18 cellular contexts compared by ENCODE assay signal in genomic region chr10:91000470-91000869, GRCh38.
"Had no signal": no experiment of that assay in that cellular context is flagged by ENCODE, and none has a peak within 500 bp of the region (broad histone marks: within the 10 kb centered on the region; RNA-seq: fewer than 3 reads in every experiment).

No MANE protein-coding gene starts in this region.

- H3K4me3 ChIP-seq: lower lobe of right lung, stomach, suprapubic skin, tibial nerve had no signal

- ATAC-seq: activated CD4-positive, CD25-positive, alpha-beta regulatory T cell treated with anti-CD3 and anti-CD28 coated beads, Interleukin-2, amount 50 U/mL, for 24 hours; activated naive CD8-positive, alpha-beta T cell treated with anti-CD3 and anti-CD28 coated beads, Interleukin-2, amount 50 U/mL, for 24 hours; activated T-cell treated with anti-CD3 and anti-CD28 coated beads, Interleukin-2, amount 50 U/mL, for 72 hours; left colon; lower lobe of right lung; naive thymus-derived CD8-positive, alpha-beta T cell had no signal

- H3K4me3 Mint-ChIP-seq: activated CD4-positive, alpha-beta memory T cell treated with anti-CD3 and anti-CD28 coated beads, Interleukin-2, amount 10 ng/mL, durations not matched to agents 7 days and 5 days; activated CD4-positive, alpha-beta T cell treated with anti-CD3 and anti-CD28 coated beads, Interleukin-2, amount 10 ng/mL, durations not matched to agents 24 days and 14 days; activated naive CD8-positive, alpha-beta T cell treated with anti-CD3 and anti-CD28 coated beads, Interleukin-2, amount 50 U/mL, for 24 hours; activated T-cell treated with anti-CD3 and anti-CD28 coated beads, Interleukin-2, amount 50 U/mL, for 72 hours; naive thymus-derived CD8-positive, alpha-beta T cell had no signal

- H3K9me3 ChIP-seq: lower lobe of right lung, stomach, suprapubic skin, tibial nerve had no signal

- H3K27me3 Mint-ChIP-seq: progenitor cell of endocrine pancreas had no signal

- H3K27ac ChIP-seq: epithelial cell of prostate, lower lobe of right lung, stomach, suprapubic skin, tibial nerve had no signal

- H3K36me3 Mint-ChIP-seq: naive thymus-derived CD8-positive, alpha-beta T cell had no signal

- H3K27ac Mint-ChIP-seq: activated CD4-positive, alpha-beta memory T cell treated with anti-CD3 and anti-CD28 coated beads, Interleukin-2, amount 10 ng/mL, durations not matched to agents 7 days and 5 days; activated CD4-positive, alpha-beta T cell treated with anti-CD3 and anti-CD28 coated beads, Interleukin-2, amount 10 ng/mL, durations not matched to agents 24 days and 14 days; activated T-cell treated with anti-CD3 and anti-CD28 coated beads, Interleukin-2, amount 50 U/mL, for 72 hours; progenitor cell of endocrine pancreas had no signal

- H3K27me3 ChIP-seq: stomach, suprapubic skin, tibial nerve had no signal

- DNase-seq: activated CD4-positive, alpha-beta memory T cell treated with anti-CD3 and anti-CD28 coated beads, Interleukin-2, amount 10 ng/mL, durations not matched to agents 7 days and 5 days; activated CD4-positive, alpha-beta T cell treated with anti-CD3 and anti-CD28 coated beads, Interleukin-2, amount 10 ng/mL, durations not matched to agents 24 days and 14 days; activated effector memory CD4-positive, alpha-beta T cell treated with Interleukin-2 at 50 U/mL for 16 hours; activated naive CD4-positive, alpha-beta T cell treated with anti-CD3 and anti-CD28 coated beads, Interleukin-2, amount 50 U/mL, for 16 hours; activated naive CD8-positive, alpha-beta T cell treated with anti-CD3 and anti-CD28 coated beads, Interleukin-2, amount 50 U/mL, for 24 hours; activated T-cell treated with anti-CD3 and anti-CD28 coated beads, Interleukin-2, amount 50 U/mL, for 72 hours; cortex of kidney; left colon; lower lobe of right lung; naive thymus-derived CD8-positive, alpha-beta T cell; retina; stimulated activated CD4-positive, alpha-beta T cell treated with anti-CD3 and anti-CD28 coated beads, Interleukin-1b, Interleukin-23, amount 100 ng/mL, for 48 hours; stomach had no signal

- H3K36me3 ChIP-seq: lower lobe of right lung, stomach, suprapubic skin, tibial nerve had no signal

- H3K9me3 Mint-ChIP-seq: activated CD4-positive, alpha-beta memory T cell treated with anti-CD3 and anti-CD28 coated beads, Interleukin-2, amount 10 ng/mL, durations not matched to agents 7 days and 5 days; activated CD4-positive, alpha-beta T cell treated with anti-CD3 and anti-CD28 coated beads, Interleukin-2, amount 10 ng/mL, durations not matched to agents 24 days and 14 days; activated naive CD8-positive, alpha-beta T cell treated with anti-CD3 and anti-CD28 coated beads, Interleukin-2, amount 50 U/mL, for 24 hours; activated T-cell treated with anti-CD3 and anti-CD28 coated beads, Interleukin-2, amount 50 U/mL, for 72 hours; naive thymus-derived CD8-positive, alpha-beta T cell had no signal

- H3K4me1 ChIP-seq: lower lobe of right lung, stomach, suprapubic skin, tibial nerve had no signal
